Comparison of ENCODE assay signal across 10 cellular contexts in genomic region chr4:21134994-21135393, GRCh38.
DNase-seq lines count a peak whose midpoint lies in the region; ATAC-seq and TF ChIP-seq lines count a peak whose summit lies in the region.
"Had no signal": no experiment of that assay in that cellular context is flagged by ENCODE, and none has a peak within 500 bp of the region (broad histone marks: within the 10 kb centered on the region; RNA-seq: fewer than 3 reads in every experiment).

No MANE protein-coding gene starts in this region.

- ATAC-seq in GM23338 (peak; percentile 65), HG03460 (IDR thresholded peaks at IDR 0.05; ENCODE audit: unreplicated experiment) (no peak)
- peak; percentile 51 for ATAC-seq in naive thymus-derived CD4-positive, alpha-beta T cell
- ATAC-seq in activated CD8-positive, alpha-beta T cell treated with anti-CD3 and anti-CD28 coated beads, Interleukin-2, amount 10 ng/mL, durations not matched to agents 7 days and 5 days = no peak

- no peaks in the 10 kb centered on the region for H3F3A ChIP-seq in GM23338 (replicated peaks; ENCODE audit: low read depth)

- H3K36me3 Mint-ChIP-seq in GM23338 (ENCODE audit: low read depth) = no peaks in the 10 kb centered on the region
- H3K36me3 Mint-ChIP-seq in naive thymus-derived CD4-positive, alpha-beta T cell = no peaks in the 10 kb centered on the region
- no peaks in the 10 kb centered on the region for H3K36me3 Mint-ChIP-seq in activated CD8-positive, alpha-beta T cell treated with anti-CD3 and anti-CD28 coated beads, Interleukin-2, amount 10 ng/mL, durations not matched to agents 7 days and 5 days (ENCODE audit: low read depth)
- H3K36me3 Mint-ChIP-seq: activated naive CD8-positive, alpha-beta T cell had no signal

- H3K4me3 ChIP-seq in GM23338 = no peak overlapping the region
- no peak overlapping the region for H3K4me3 ChIP-seq in choroid plexus epithelial cell (ENCODE audit: low read depth, low read length)
- no peak overlapping the region for H3K4me3 ChIP-seq in naive thymus-derived CD4-positive, alpha-beta T cell (ENCODE audit: low read length)
- H3K4me3 ChIP-seq: SJCRH30 had no signal

- no peak overlapping the region for H3K27ac Mint-ChIP-seq in GM23338
- no peak overlapping the region for H3K27ac Mint-ChIP-seq in naive thymus-derived CD4-positive, alpha-beta T cell
- no peak overlapping the region for H3K27ac Mint-ChIP-seq in activated CD8-positive, alpha-beta T cell treated with anti-CD3 and anti-CD28 coated beads, Interleukin-2, amount 10 ng/mL, durations not matched to agents 7 days and 5 days
- H3K27ac Mint-ChIP-seq: activated naive CD8-positive, alpha-beta T cell had no signal

- H3K27ac ChIP-seq in GM23338 (ENCODE audit: low read depth) = no peak overlapping the region
- no peak overlapping the region for H3K27ac ChIP-seq in naive thymus-derived CD4-positive, alpha-beta T cell (ENCODE audit: low read depth, low read length)
- H3K27ac ChIP-seq: SJCRH30 had no signal

- POLR2A ChIA-PET in naive thymus-derived CD4-positive, alpha-beta T cell (lab: Charles Lee) = interaction anchor here (0.6 kb wide), 1 partner anchor 193 kb away, joined by 3 read pairs; no protein-coding TSS in a partner anchor
- POLR2A ChIA-PET in activated CD8-positive, alpha-beta T cell treated with anti-CD3 and anti-CD28 coated beads, Interleukin-2, amount 10 ng/mL, durations not matched to agents 7 days and 5 days (lab: Charles Lee) = no interaction called here

- no peak overlapping the region for H2AFZ ChIP-seq in GM23338

- no peak overlapping the region for H3K4me2 ChIP-seq in GM23338

- intact Hi-C loops in naive thymus-derived CD4-positive, alpha-beta T cell (cut with micrococcal nuclease) = no loop called here

- no peaks in the 10 kb centered on the region for H3K9me3 Mint-ChIP-seq in GM23338
- peaks cover 0 to 13% (median 2%) of the 10 kb centered on the region in 11 donors for H3K9me3 Mint-ChIP-seq in naive thymus-derived CD4-positive, alpha-beta T cell
- H3K9me3 Mint-ChIP-seq in activated CD8-positive, alpha-beta T cell treated with anti-CD3 and anti-CD28 coated beads, Interleukin-2, amount 10 ng/mL, durations not matched to agents 7 days and 5 days (ENCODE audit: insufficient read depth) = no peaks in the 10 kb centered on the region

- CTCF ChIA-PET in naive thymus-derived CD4-positive, alpha-beta T cell (lab: Charles Lee) = interaction anchor here (1.1 to 2.4 kb wide), 3 partner anchors 219 to 361 kb away, joined by 3 to 20 read pairs (median 3); no protein-coding TSS in a partner anchor
- CTCF ChIA-PET in activated CD8-positive, alpha-beta T cell treated with anti-CD3 and anti-CD28 coated beads, Interleukin-2, amount 10 ng/mL, durations not matched to agents 7 days and 5 days (lab: Charles Lee) = interaction anchor here (1.6 kb wide), 1 partner anchor 361 kb away, joined by 7 read pairs; no protein-coding TSS in a partner anchor

- H4K20me1 ChIP-seq in GM23338 (replicated peaks; ENCODE audit: insufficient read depth) = no peaks in the 10 kb centered on the region

- no peaks in the 10 kb centered on the region for H3K4me1 ChIP-seq in GM23338 (ENCODE audit: insufficient read depth)
- no peaks in the 10 kb centered on the region for H3K4me1 ChIP-seq in naive thymus-derived CD4-positive, alpha-beta T cell (ENCODE audit: control insufficient read depth in 2 of 2, insufficient read depth in 2 of 2, low read length in 2 of 2)
- H3K4me1 ChIP-seq: SJCRH30 had no signal

- peak; percentile 49 to 62 for TF ChIP-seq CTCF in GM23338 (conservative IDR thresholded peaks at IDR 0.05; ENCODE audit: low read depth in 2 of 2)
- TF ChIP-seq CTCF in choroid plexus epithelial cell (conservative IDR thresholded peaks at IDR 0.05; ENCODE audit: low read depth, low read length) = no peak
- TF ChIP-seq CTCF in GM20000 (IDR thresholded peaks at IDR 0.05; ENCODE audit: extremely low read depth, missing control alignments) = no peak

- H3K4me3 Mint-ChIP-seq in GM23338 = no peak overlapping the region
- no peak overlapping the region for H3K4me3 Mint-ChIP-seq in naive thymus-derived CD4-positive, alpha-beta T cell
- H3K4me3 Mint-ChIP-seq in activated CD8-positive, alpha-beta T cell treated with anti-CD3 and anti-CD28 coated beads, Interleukin-2, amount 10 ng/mL, durations not matched to agents 7 days and 5 days = no peak overlapping the region
- H3K4me3 Mint-ChIP-seq: activated naive CD8-positive, alpha-beta T cell had no signal

- H3K79me2 ChIP-seq in GM23338 (replicated peaks; ENCODE audit: insufficient read depth) = no peaks in the 10 kb centered on the region

- no peaks in the 10 kb centered on the region for H3K9me3 ChIP-seq in naive thymus-derived CD4-positive, alpha-beta T cell (ENCODE audit: control insufficient read depth in 2 of 3, low read length in 3 of 3)
- H3K9me3 ChIP-seq: SJCRH30 had no signal

- no peaks in the 10 kb centered on the region for H3K27me3 ChIP-seq in GM23338 (ENCODE audit: insufficient read depth)
- H3K27me3 ChIP-seq in naive thymus-derived CD4-positive, alpha-beta T cell (ENCODE audit: control insufficient read depth in 2 of 2, insufficient read depth in 2 of 2, low read length in 2 of 2) = no peaks in the 10 kb centered on the region
- H3K27me3 ChIP-seq: SJCRH30 had no signal

- no peaks in the 10 kb centered on the region for H3K36me3 ChIP-seq in GM23338 (ENCODE audit: insufficient read depth)
- H3K36me3 ChIP-seq in naive thymus-derived CD4-positive, alpha-beta T cell (ENCODE audit: control insufficient read depth in 2 of 3, insufficient read depth in 3 of 3, low read length in 3 of 3) = no peaks in the 10 kb centered on the region
- H3K36me3 ChIP-seq: SJCRH30 had no signal

- H3K4me1 Mint-ChIP-seq in GM23338 = no peaks in the 10 kb centered on the region
- H3K4me1 Mint-ChIP-seq in naive thymus-derived CD4-positive, alpha-beta T cell = no peaks in the 10 kb centered on the region
- no peaks in the 10 kb centered on the region for H3K4me1 Mint-ChIP-seq in activated CD8-positive, alpha-beta T cell treated with anti-CD3 and anti-CD28 coated beads, Interleukin-2, amount 10 ng/mL, durations not matched to agents 7 days and 5 days (ENCODE audit: low read depth)

- DNase-seq in GM23338 (ENCODE audit: low spot score) (peak; percentile 65), NCI-H2227 treated with DMSO at 0.1 percent for 48 hours (lab: John Stamatoyannopoulos, UW) (peak; percentile 33), choroid plexus epithelial cell (ENCODE audit: low read depth) (peak; percentile 16), GM20000 (ENCODE audit: low spot score) (no peak)
- peak in 2 of 9 donors; percentile 2 for DNase-seq in naive thymus-derived CD4-positive, alpha-beta T cell
- no peak for DNase-seq in activated naive CD4-positive, alpha-beta T cell treated with anti-CD3 and anti-CD28 coated beads, Interleukin-2, amount 50 U/mL, for 16 hours
- DNase-seq in activated CD8-positive, alpha-beta T cell treated with anti-CD3 and anti-CD28 coated beads, Interleukin-2, amount 10 ng/mL, durations not matched to agents 7 days and 5 days = no peak

- no peaks in the 10 kb centered on the region for H3K27me3 Mint-ChIP-seq in GM23338 (ENCODE audit: insufficient read depth, low read depth, poor library complexity)
- no peaks in the 10 kb centered on the region for H3K27me3 Mint-ChIP-seq in naive thymus-derived CD4-positive, alpha-beta T cell
- no peaks in the 10 kb centered on the region for H3K27me3 Mint-ChIP-seq in activated CD8-positive, alpha-beta T cell treated with anti-CD3 and anti-CD28 coated beads, Interleukin-2, amount 10 ng/mL, durations not matched to agents 7 days and 5 days (ENCODE audit: low read depth)
- H3K27me3 Mint-ChIP-seq: activated naive CD8-positive, alpha-beta T cell had no signal

- H3K9me2 ChIP-seq in GM23338 (ENCODE audit: insufficient read depth) = no peaks in the 10 kb centered on the region

TF ChIP-seq in GM23338, 12 proteins besides CTCF, POLR2A, EP300 and RAD21:
- TF ChIP-seq, protein P1, sequence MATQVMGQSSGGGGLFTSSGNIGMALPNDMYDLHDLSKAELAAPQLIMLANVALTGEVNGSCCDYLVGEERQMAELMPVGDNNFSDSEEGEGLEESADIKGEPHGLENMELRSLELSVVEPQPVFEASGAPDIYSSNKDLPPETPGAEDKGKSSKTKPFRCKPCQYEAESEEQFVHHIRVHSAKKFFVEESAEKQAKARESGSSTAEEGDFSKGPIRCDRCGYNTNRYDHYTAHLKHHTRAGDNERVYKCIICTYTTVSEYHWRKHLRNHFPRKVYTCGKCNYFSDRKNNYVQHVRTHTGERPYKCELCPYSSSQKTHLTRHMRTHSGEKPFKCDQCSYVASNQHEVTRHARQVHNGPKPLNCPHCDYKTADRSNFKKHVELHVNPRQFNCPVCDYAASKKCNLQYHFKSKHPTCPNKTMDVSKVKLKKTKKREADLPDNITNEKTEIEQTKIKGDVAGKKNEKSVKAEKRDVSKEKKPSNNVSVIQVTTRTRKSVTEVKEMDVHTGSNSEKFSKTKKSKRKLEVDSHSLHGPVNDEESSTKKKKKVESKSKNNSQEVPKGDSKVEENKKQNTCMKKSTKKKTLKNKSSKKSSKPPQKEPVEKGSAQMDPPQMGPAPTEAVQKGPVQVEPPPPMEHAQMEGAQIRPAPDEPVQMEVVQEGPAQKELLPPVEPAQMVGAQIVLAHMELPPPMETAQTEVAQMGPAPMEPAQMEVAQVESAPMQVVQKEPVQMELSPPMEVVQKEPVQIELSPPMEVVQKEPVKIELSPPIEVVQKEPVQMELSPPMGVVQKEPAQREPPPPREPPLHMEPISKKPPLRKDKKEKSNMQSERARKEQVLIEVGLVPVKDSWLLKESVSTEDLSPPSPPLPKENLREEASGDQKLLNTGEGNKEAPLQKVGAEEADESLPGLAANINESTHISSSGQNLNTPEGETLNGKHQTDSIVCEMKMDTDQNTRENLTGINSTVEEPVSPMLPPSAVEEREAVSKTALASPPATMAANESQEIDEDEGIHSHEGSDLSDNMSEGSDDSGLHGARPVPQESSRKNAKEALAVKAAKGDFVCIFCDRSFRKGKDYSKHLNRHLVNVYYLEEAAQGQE (IDR thresholded peaks at IDR 0.05; ENCODE audit: unreplicated experiment) = no peak
- no peak for TF ChIP-seq POLR2AphosphoS5 (IDR thresholded peaks at IDR 0.05; ENCODE audit: low read depth)
- no peak for TF ChIP-seq EZH2 (IDR thresholded peaks at IDR 0.05; ENCODE audit: low read depth, unreplicated experiment)
- no peak for TF ChIP-seq STAT1 (IDR thresholded peaks at IDR 0.05; ENCODE audit: unreplicated experiment)
- TF ChIP-seq EZH2phosphoT487 (IDR thresholded peaks at IDR 0.05; ENCODE audit: unreplicated experiment) = no peak
- no peak for TF ChIP-seq ZNF331 (CRISPR knock-in tag; IDR thresholded peaks at IDR 0.05; ENCODE audit: low read depth)
- no peak for TF ChIP-seq CREB1 (CRISPR knock-in tag; IDR thresholded peaks at IDR 0.05; ENCODE audit: low read depth)
- TF ChIP-seq ZNF114 (CRISPR knock-in tag; IDR thresholded peaks at IDR 0.05) = no peak

Comparison
In these comparisons a context has a peak if more than half of its experiments do, and no peak if none do; other contexts are left out.
1. ATAC-seq: peak in GM23338 (single experiment) and naive thymus-derived CD4-positive, alpha-beta T cell (single experiment); none in HG03460 (single experiment) and activated CD8-positive, alpha-beta T cell treated with anti-CD3 and anti-CD28 coated beads, Interleukin-2, amount 10 ng/mL, durations not matched to agents 7 days and 5 days (single experiment).
2. DNase-seq: peak in GM23338 (single experiment), NCI-H2227 treated with DMSO at 0.1 percent for 48 hours (single experiment) and choroid plexus epithelial cell (single experiment); none in GM20000 (single experiment), activated naive CD4-positive, alpha-beta T cell treated with anti-CD3 and anti-CD28 coated beads, Interleukin-2, amount 50 U/mL, for 16 hours (single experiment) and activated CD8-positive, alpha-beta T cell treated with anti-CD3 and anti-CD28 coated beads, Interleukin-2, amount 10 ng/mL, durations not matched to agents 7 days and 5 days (single experiment).
3. CTCF ChIP-seq: peak in GM23338 (2 of 2); none in choroid plexus epithelial cell (single experiment) and GM20000 (single experiment).